In genomic region chr10:97689637-97690036, GRCh38 we compare ENCODE assay signal across 1 cellular context.
TF ChIP-seq lines count a peak whose summit lies in the region.

No MANE protein-coding gene starts in this region.

TF ChIP-seq in H1, 55 proteins besides CTCF, POLR2A, EP300 and RAD21:
- TF ChIP-seq SP1 (IDR thresholded peaks at IDR 0.05; ENCODE audit: low read depth, low read length) (no peak), TBP (IDR thresholded peaks at IDR 0.05; ENCODE audit: low read depth, low read length) (no peak), RFX5 (IDR thresholded peaks at IDR 0.05; ENCODE audit: borderline replicate concordance, low read depth, low read length) (no peak), CHD2 (IDR thresholded peaks at IDR 0.05; ENCODE audit: low read length) (no peak)
